ENCODE assay signal across 8 cellular contexts in the genomic region with DNA sequence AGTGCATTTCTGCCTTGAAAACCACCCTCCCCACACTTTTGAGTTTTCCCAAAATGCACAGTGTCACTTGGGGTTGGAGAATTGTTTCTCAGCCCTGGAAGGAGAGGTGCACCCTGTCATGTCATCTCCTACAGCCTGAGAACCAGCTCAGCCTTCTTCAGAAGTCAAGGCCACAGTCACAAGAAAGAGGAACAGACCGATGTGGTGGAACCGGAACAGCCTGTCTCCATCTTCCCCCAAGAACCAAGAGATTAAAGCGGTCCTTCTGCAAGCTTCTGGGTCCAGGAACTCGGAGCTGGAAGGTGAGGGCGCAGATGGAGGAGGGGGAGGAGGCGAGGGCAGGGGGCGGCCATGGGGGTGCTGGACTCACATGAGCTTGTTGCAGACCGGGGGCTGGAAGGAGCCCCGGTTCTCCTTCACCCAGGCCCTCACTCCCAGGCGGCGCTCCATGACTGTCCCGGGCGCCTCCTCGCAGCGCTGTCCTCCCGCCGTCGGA. TPM values are rescaled to one million over a fixed set of nuclear protein-coding genes. Genes with fewer than 3 reads are reported as not detected.
DNase-seq lines count a peak whose midpoint lies in the region; ATAC-seq and TF ChIP-seq lines count a peak whose summit lies in the region.

No MANE protein-coding gene starts in this region.

- peaks cover 39% of the 10 kb centered on the region for H3K27me3 Mint-ChIP-seq in activated CD4-positive, alpha-beta T cell treated with anti-CD3 and anti-CD28 coated beads for 36 hours
- H3K27me3 Mint-ChIP-seq in IgD-negative memory B cell (no peaks in the 10 kb centered on the region), type B pancreatic cell (peaks cover 9% of the 10 kb centered on the region)

- POLR2A ChIA-PET in activated CD4-positive, alpha-beta T cell treated with anti-CD3 and anti-CD28 coated beads for 36 hours (lab: Charles Lee), result interaction anchor here (1.1 kb wide), 1 partner anchor 15 kb away, joined by 3 read pairs; no protein-coding TSS in a partner anchor
- POLR2A ChIA-PET in GM10248 (lab: Yijun Ruan, JAX), result interaction anchor here (0.5 to 1.7 kb wide), 3 partner anchors 8 to 166 kb away, joined by 5 to 9 read pairs (median 8); no protein-coding TSS in a partner anchor

- H3K36me3 Mint-ChIP-seq in activated CD4-positive, alpha-beta T cell treated with anti-CD3 and anti-CD28 coated beads for 36 hours (ENCODE audit: low read depth), result peaks cover 1% of the 10 kb centered on the region
- H3K36me3 Mint-ChIP-seq in IgD-negative memory B cell, result no peaks in the 10 kb centered on the region
- peaks cover 5% of the 10 kb centered on the region for H3K36me3 Mint-ChIP-seq in type B pancreatic cell

- H3K4me1 Mint-ChIP-seq in activated CD4-positive, alpha-beta T cell treated with anti-CD3 and anti-CD28 coated beads for 36 hours, result peaks cover 35% of the 10 kb centered on the region
- H3K4me1 Mint-ChIP-seq in IgD-negative memory B cell, result peaks cover 40 to 48% (median 41%) of the 10 kb centered on the region in 3 donors
- H3K4me1 Mint-ChIP-seq in type B pancreatic cell (ENCODE audit: unreplicated experiment), result peaks cover 35% of the 10 kb centered on the region

- H3K4me3 ChIP-seq in cardiac fibroblast (replicated peaks in 1 of 2; ENCODE audit: low read depth in 2 of 2, low read length in 2 of 2), result peak overlapping the region; percentile 21 to 32

- ATAC-seq in activated CD4-positive, alpha-beta T cell treated with anti-CD3 and anti-CD28 coated beads for 36 hours, result peak; percentile 57

- no peaks in the 10 kb centered on the region for H3K9me3 Mint-ChIP-seq in activated CD4-positive, alpha-beta T cell treated with anti-CD3 and anti-CD28 coated beads for 36 hours (ENCODE audit: low read depth)
- peaks cover 0 to 2% (median 0%) of the 10 kb centered on the region in 3 donors for H3K9me3 Mint-ChIP-seq in IgD-negative memory B cell
- H3K9me3 Mint-ChIP-seq in type B pancreatic cell, result no peaks in the 10 kb centered on the region

- DNase-seq in activated CD4-positive, alpha-beta T cell treated with anti-CD3 and anti-CD28 coated beads for 36 hours, result peak; percentile 47
- no peak for DNase-seq in activated CD4-positive, alpha-beta T cell treated with anti-CD3 and anti-CD28 coated beads for 1 hour
- DNase-seq in cardiac fibroblast (ENCODE audit: low read depth in 2 of 2) (no peak), medulla oblongata (ENCODE audit: extremely low spot score) (peak; percentile 54), type B pancreatic cell (ENCODE audit: extremely low spot score, unreplicated experiment) (no peak), mucosa of gallbladder (ENCODE audit: low spot score) (no peak), GM10248 (ENCODE audit: extremely low spot score) (no peak)

- CTCF ChIA-PET in activated CD4-positive, alpha-beta T cell treated with anti-CD3 and anti-CD28 coated beads for 36 hours (lab: Charles Lee), result interaction anchor here (0.6 to 1.0 kb wide), 3 partner anchors 13 to 128 kb away, joined by 3 read pairs; no protein-coding TSS in a partner anchor
- CTCF ChIA-PET in GM10248 (lab: Yijun Ruan, JAX), result interaction anchor here (0.7 to 7.0 kb wide), 5 partner anchors 8 to 19 kb away, joined by 3 to 59 read pairs (median 6); no protein-coding TSS in a partner anchor

- peak overlapping the region; percentile 66 for H3K27ac Mint-ChIP-seq in activated CD4-positive, alpha-beta T cell treated with anti-CD3 and anti-CD28 coated beads for 36 hours
- H3K27ac Mint-ChIP-seq in IgD-negative memory B cell, result peak overlapping the region; percentile 23 to 92 (median 88)
- H3K27ac Mint-ChIP-seq in type B pancreatic cell, result peak overlapping the region; percentile 68

- intact Hi-C loops in activated CD4-positive, alpha-beta T cell treated with anti-CD3 and anti-CD28 coated beads for 36 hours (cut with DNase I, micrococcal nuclease), result loop anchor here in 1 of 2 experiments (2.0 kb wide), 2 partner anchors 37 to 297 kb away; no protein-coding TSS in a partner anchor

- no peak for TF ChIP-seq CTCF in cardiac fibroblast (IDR thresholded peaks at IDR 0.05; ENCODE audit: low read depth, low read length)
- no peak for TF ChIP-seq CTCF in type B pancreatic cell (conservative IDR thresholded peaks at IDR 0.05)
- TF ChIP-seq CTCF in GM10248 (IDR thresholded peaks at IDR 0.05; ENCODE audit: control extremely low read depth, extremely low read depth, low read depth, missing control alignments), result no peak

- peak overlapping the region; percentile 70 for H3K4me3 Mint-ChIP-seq in activated CD4-positive, alpha-beta T cell treated with anti-CD3 and anti-CD28 coated beads for 36 hours
- H3K4me3 Mint-ChIP-seq in IgD-negative memory B cell, result peak overlapping the region; percentile 66 to 96 (median 92)
- peak overlapping the region; percentile 88 for H3K4me3 Mint-ChIP-seq in type B pancreatic cell

RNA-seq across cellular contexts. Expression of a gene that starts 0.2 kb away (rescaled TPM):
- 1 to 10 TPM in 1 of 2 experiments, under 1 TPM in 1; 0.86 to 1.2 TPM for total RNA-seq in activated CD4-positive, alpha-beta T cell treated with anti-CD3 and anti-CD28 coated beads for 36 hours
- 5.7 TPM for polyA plus RNA-seq in IgD-negative memory B cell
- 9.4 and 10.0 TPM in 2 replicates for total RNA-seq in type B pancreatic cell (ENCODE audit: low replicate concordance)
- total RNA-seq in mucosa of gallbladder, result 20.9 TPM

RNA-seq across cellular contexts. Expression of a gene that starts 28.2 kb away (rescaled TPM):
- under 1 TPM; 0.14 to 0.23 TPM for total RNA-seq in activated CD4-positive, alpha-beta T cell treated with anti-CD3 and anti-CD28 coated beads for 36 hours
- 0.63 TPM for polyA plus RNA-seq in IgD-negative memory B cell
- 2.3 and 2.8 TPM in 2 replicates for total RNA-seq in type B pancreatic cell (ENCODE audit: low replicate concordance)
- total RNA-seq in mucosa of gallbladder, result 3.7 TPM

Comparison
In these comparisons a context has a peak if more than half of its experiments do, and no peak if none do; other contexts are left out.
1. DNase-seq: peak in activated CD4-positive, alpha-beta T cell treated with anti-CD3 and anti-CD28 coated beads for 36 hours (single experiment) and medulla oblongata (single experiment); none in activated CD4-positive, alpha-beta T cell treated with anti-CD3 and anti-CD28 coated beads for 1 hour (single experiment), cardiac fibroblast (0 of 2), type B pancreatic cell (single experiment), mucosa of gallbladder (single experiment) and GM10248 (single experiment).
2. Peak in every context shown above with its lines, with median percentiles within 50 percentile points of each other: H3K27ac Mint-ChIP-seq and H3K4me3 Mint-ChIP-seq.